In the genomic region with DNA sequence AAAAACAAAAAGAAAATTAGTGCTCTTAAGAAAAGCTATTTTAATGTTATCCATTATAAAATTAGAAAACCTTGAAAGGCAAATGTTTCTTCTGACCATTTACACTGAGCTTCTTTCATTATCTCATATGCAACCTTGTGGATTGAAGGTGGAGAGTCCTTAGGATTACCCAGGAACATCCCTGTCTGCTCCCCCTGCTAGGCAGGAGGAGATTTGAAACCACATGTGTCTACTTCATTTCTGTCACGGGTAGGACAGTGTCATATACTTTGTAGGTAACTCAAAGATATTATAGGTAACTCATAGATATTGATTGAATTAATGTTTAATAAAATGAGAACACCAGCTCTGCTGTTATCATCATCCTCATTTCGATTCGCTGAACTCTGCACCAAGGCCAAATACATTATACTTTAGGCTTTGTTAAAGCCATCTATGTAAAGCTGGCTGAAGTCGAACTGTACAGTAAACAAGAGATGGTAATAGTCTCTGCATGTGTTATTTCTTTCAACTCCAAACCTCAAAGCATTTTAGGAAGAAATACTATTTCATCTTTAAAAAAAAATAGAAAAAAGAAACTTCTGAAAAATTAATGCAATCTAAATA, we compare ENCODE assay signal across 28 cellular contexts. TPM values are rescaled to one million over a fixed set of nuclear protein-coding genes. Genes with fewer than 3 reads are reported as not detected.
DNase-seq lines count a peak whose midpoint lies in the region; ATAC-seq and TF ChIP-seq lines count a peak whose summit lies in the region.
"Had no signal": no experiment of that assay in that cellular context is flagged by ENCODE, and none has a peak within 500 bp of the region (broad histone marks: within the 10 kb centered on the region; RNA-seq: fewer than 3 reads in every experiment).

No MANE protein-coding gene starts in this region.

- TF ChIP-seq CTCF in heart left ventricle (IDR thresholded peaks at IDR 0.05) (no peak), SU-DHL-6 (IDR thresholded peaks at IDR 0.05; ENCODE audit: insufficient read depth, low read length, poor library complexity, severe bottlenecking) (no peak), neural progenitor cell (IDR thresholded peaks at IDR 0.05) (no peak), WERI-Rb-1 (IDR thresholded peaks at IDR 0.05; ENCODE audit: low read depth, low read length) (no peak), esophagus muscularis mucosa (IDR thresholded peaks at IDR 0.05) (no peak)

- H3K4me3 Mint-ChIP-seq in neural progenitor cell, result no peak overlapping the region
- H3K4me3 Mint-ChIP-seq: activated CD4-positive, alpha-beta T cell treated with anti-CD3 and anti-CD28 coated beads, Interleukin-2, amount 10 ng/mL, durations not matched to agents 24 days and 14 days; activated T-cell treated with anti-CD3 and anti-CD28 coated beads, Interleukin-2, amount 50 U/mL, for 4 hours; central memory CD8-positive, alpha-beta T cell had no signal

- TF ChIP-seq POLR2A in heart left ventricle (IDR thresholded peaks at IDR 0.05) (no peak), esophagus muscularis mucosa (IDR thresholded peaks at IDR 0.05; ENCODE audit: low read depth) (no peak)

- H3K9me3 ChIP-seq in heart left ventricle, result no peaks in the 10 kb centered on the region
- H3K9me3 ChIP-seq in GM23248 (ENCODE audit: low read depth), result no peaks in the 10 kb centered on the region
- H3K9me3 ChIP-seq in SU-DHL-6 (ENCODE audit: insufficient read depth, low read length), result no peaks in the 10 kb centered on the region
- no peaks in the 10 kb centered on the region for H3K9me3 ChIP-seq in neural progenitor cell (ENCODE audit: low read depth)
- no peaks in the 10 kb centered on the region for H3K9me3 ChIP-seq in WERI-Rb-1 (ENCODE audit: severe bottlenecking)
- H3K9me3 ChIP-seq in esophagus muscularis mucosa, result no peaks in the 10 kb centered on the region
- H3K9me3 ChIP-seq: ovary, tibial nerve had no signal

- H3K9me3 Mint-ChIP-seq in neural progenitor cell, result no peaks in the 10 kb centered on the region
- H3K9me3 Mint-ChIP-seq: activated CD4-positive, alpha-beta T cell treated with anti-CD3 and anti-CD28 coated beads, Interleukin-2, amount 10 ng/mL, durations not matched to agents 24 days and 14 days; activated T-cell treated with anti-CD3 and anti-CD28 coated beads, Interleukin-2, amount 50 U/mL, for 4 hours; central memory CD8-positive, alpha-beta T cell; naive thymus-derived CD8-positive, alpha-beta T cell had no signal

- H3K27ac Mint-ChIP-seq in neural progenitor cell, result peak overlapping the region; percentile 74
- H3K27ac Mint-ChIP-seq: activated CD4-positive, alpha-beta T cell treated with anti-CD3 and anti-CD28 coated beads, Interleukin-2, amount 10 ng/mL, durations not matched to agents 24 days and 14 days had no signal

- H3K4me2 ChIP-seq in GM23248 (ENCODE audit: unreplicated experiment) (no peak overlapping the region), SU-DHL-6 (ENCODE audit: low read depth, low read length, poor library complexity, severe bottlenecking) (no peak overlapping the region), neural progenitor cell (no peak overlapping the region)
- H3K4me2 ChIP-seq: smooth muscle cell had no signal

- WGBS in heart left ventricle, 4 donors, result 68 to 79% (median 73%) methylated on average over 4 of the region's 4 CpGs
- 87 to 94% methylated on average over 4 of the region's 4 CpGs for WGBS in GM23248 (ENCODE audit: low coverage in 1 of 2, low lambda C conversion rate in 2 of 2, missing lambda C conversion rate in 2 of 2), 2 experiments
- 85% methylated on average over 4 of the region's 4 CpGs for WGBS in esophagus muscularis mucosa

- H3K27me3 ChIP-seq in heart left ventricle (no peaks in the 10 kb centered on the region), GM23248 (replicated peaks; ENCODE audit: insufficient read depth) (no peaks in the 10 kb centered on the region), SU-DHL-6 (ENCODE audit: low read length) (no peaks in the 10 kb centered on the region), neural progenitor cell (no peaks in the 10 kb centered on the region), WERI-Rb-1 (ENCODE audit: insufficient read depth, low read depth, severe bottlenecking) (no peaks in the 10 kb centered on the region), esophagus muscularis mucosa (no peaks in the 10 kb centered on the region)
- H3K27me3 ChIP-seq: ovary, tibial nerve had no signal

- H4K20me1 ChIP-seq in GM23248 (ENCODE audit: insufficient read depth) (no peaks in the 10 kb centered on the region), SU-DHL-6 (ENCODE audit: low read depth, low read length) (no peaks in the 10 kb centered on the region), neural progenitor cell (ENCODE audit: low read depth) (no peaks in the 10 kb centered on the region)

- ATAC-seq in heart left ventricle, result no peak
- no peak for ATAC-seq in Right ventricle myocardium inferior
- no peak for ATAC-seq in stimulated activated naive CD8-positive, alpha-beta T cell treated with anti-CD3 and anti-CD28 coated beads, Interleukin-15, Interleukin-2, amounts not matched to agents 100 U/mL and 50 U/mL, for 24 hours
- ATAC-seq: activated T-cell treated with anti-CD3 and anti-CD28 coated beads, Interleukin-2, amount 50 U/mL, for 4 hours; SK-N-SH treated with all-trans-retinoic acid at 6 μM for 48 hours had no signal

- in situ Hi-C loops in GM23248 (cut with MboI), result loop anchor here (25.0 kb wide), 1 partner anchor 1584 kb away; the partner anchor contains the start of gene RFPL4B

- no peaks in the 10 kb centered on the region for H3K36me3 Mint-ChIP-seq in neural progenitor cell
- H3K36me3 Mint-ChIP-seq: CD4-positive, alpha-beta memory T cell had no signal

- H3K36me3 ChIP-seq in heart left ventricle (no peaks in the 10 kb centered on the region), GM23248 (ENCODE audit: low read depth) (no peaks in the 10 kb centered on the region), SU-DHL-6 (ENCODE audit: low read length) (no peaks in the 10 kb centered on the region), neural progenitor cell (no peaks in the 10 kb centered on the region), WERI-Rb-1 (no peaks in the 10 kb centered on the region), esophagus muscularis mucosa (no peaks in the 10 kb centered on the region)
- H3K36me3 ChIP-seq: ovary, tibial nerve had no signal

- H3F3A ChIP-seq in GM23248 (ENCODE audit: insufficient read depth) (no peaks in the 10 kb centered on the region), SU-DHL-6 (ENCODE audit: insufficient read depth) (no peaks in the 10 kb centered on the region), neural progenitor cell (ENCODE audit: low read depth) (no peaks in the 10 kb centered on the region)

- H3K4me1 ChIP-seq in heart left ventricle (peaks cover 0 to 42% (median 21%) of the 10 kb centered on the region in 12 donors), GM23248 (ENCODE audit: insufficient read depth) (no peaks in the 10 kb centered on the region), neural progenitor cell (no peaks in the 10 kb centered on the region), esophagus muscularis mucosa (peaks cover 0 to 15% (median 11%) of the 10 kb centered on the region in 4 donors)

- H3K4me3 ChIP-seq in heart left ventricle (no peak overlapping the region), GM23248 (no peak overlapping the region), SU-DHL-6 (ENCODE audit: insufficient read depth, low read length, poor library complexity, severe bottlenecking) (no peak overlapping the region), neural progenitor cell (no peak overlapping the region), WERI-Rb-1 (ENCODE audit: low read depth, low read length) (no peak overlapping the region), esophagus muscularis mucosa (no peak overlapping the region)
- H3K4me3 ChIP-seq: ovary, smooth muscle cell, tibial nerve had no signal

- intact Hi-C loops in heart left ventricle (cut with DNase I), result loop anchor here in 1 of 10 donors (5.0 kb wide), 1 partner anchor 64 kb away; the partner anchor contains the start of gene MARCKS
- intact Hi-C loops in Right ventricle myocardium inferior (cut with DNase I), result loop anchor here (10.0 kb wide), 1 partner anchor 197 kb away; no protein-coding TSS in a partner anchor
- intact Hi-C loops in esophagus muscularis mucosa (cut with DNase I), result no loop called here

- H3K79me2 ChIP-seq in GM23248 (ENCODE audit: insufficient read depth), result no peaks in the 10 kb centered on the region
- no peaks in the 10 kb centered on the region for H3K79me2 ChIP-seq in SU-DHL-6 (ENCODE audit: insufficient read depth, low read length)
- H3K79me2 ChIP-seq in neural progenitor cell (ENCODE audit: low read depth), result no peaks in the 10 kb centered on the region

- H3K27ac ChIP-seq in heart left ventricle, result peak overlapping the region in 11 of 12 donors; percentile 1 to 75 (median 31)
- no peak overlapping the region for H3K27ac ChIP-seq in GM23248
- no peak overlapping the region for H3K27ac ChIP-seq in SU-DHL-6 (ENCODE audit: low read depth, low read length)
- H3K27ac ChIP-seq in neural progenitor cell, result no peak overlapping the region
- H3K27ac ChIP-seq in WERI-Rb-1, result no peak overlapping the region
- no peak overlapping the region for H3K27ac ChIP-seq in esophagus muscularis mucosa (replicated peaks in 1 of 4)
- H3K27ac ChIP-seq: ovary, tibial nerve, VCaP had no signal

- no peak for DNase-seq in heart left ventricle
- no peak for DNase-seq in Right ventricle myocardium inferior (ENCODE audit: missing footprints)
- no peak for DNase-seq in GM23248
- no peak for DNase-seq in neural progenitor cell (ENCODE audit: low spot score)
- no peak for DNase-seq in WERI-Rb-1
- DNase-seq in stimulated activated naive CD8-positive, alpha-beta T cell treated with anti-CD3 and anti-CD28 coated beads, Interleukin-15, Interleukin-2, amounts not matched to agents 100 U/mL and 50 U/mL, for 24 hours, result no peak
- no peak for DNase-seq in esophagus muscularis mucosa (ENCODE audit: extremely low spot score)
- DNase-seq: activated CD4-positive, alpha-beta T cell treated with anti-CD3 and anti-CD28 coated beads, Interleukin-2, amount 10 ng/mL, durations not matched to agents 24 days and 14 days; activated gamma-delta T cell treated with Interleukin-2 at 50 U/mL for 16 hours; activated T-cell treated with anti-CD3 and anti-CD28 coated beads, Interleukin-2, amount 50 U/mL, for 4 hours; CD4-positive, alpha-beta memory T cell; dermis blood vessel endothelial cell; DMS 273 treated with DMSO at 0.1 percent for 48 hours; GOT3; islet precursor cell; midbrain; NCI-H187; NCI-H2171 treated with DMSO at 0.1 percent for 48 hours; NCI-H524 treated with DMSO at 0.1 percent for 48 hours; ovary; stimulated activated CD4-positive, alpha-beta T cell treated with anti-CD3 and anti-CD28 coated beads, Interleukin-2, amount 100 ng/mL, for 24 hours had no signal

- H3K4me1 Mint-ChIP-seq in neural progenitor cell, result no peaks in the 10 kb centered on the region

- H3K9me2 ChIP-seq in GM23248 (ENCODE audit: insufficient read depth) (no peaks in the 10 kb centered on the region), SU-DHL-6 (replicated peaks; ENCODE audit: insufficient read depth, low read length) (no peaks in the 10 kb centered on the region)

- TF ChIP-seq EP300 in esophagus muscularis mucosa (IDR thresholded peaks at IDR 0.05), result no peak

- H2AFZ ChIP-seq in GM23248 (0 out of 2 replicates have a peak overlapping the region, but pooled peaks have one; percentile 23), SU-DHL-6 (ENCODE audit: low read depth, low read length, severe bottlenecking) (peak overlapping the region; percentile 88), neural progenitor cell (replicated peaks) (no peak overlapping the region)

- peaks cover 2% of the 10 kb centered on the region for H3K27me3 Mint-ChIP-seq in neural progenitor cell (ENCODE audit: insufficient read depth, low read depth)
- H3K27me3 Mint-ChIP-seq: central memory CD8-positive, alpha-beta T cell had no signal

- no peak overlapping the region for H3K9ac ChIP-seq in GM23248
- H3K9ac ChIP-seq in SU-DHL-6 (ENCODE audit: low read length), result no peak overlapping the region
- no peak overlapping the region for H3K9ac ChIP-seq in neural progenitor cell

RNA-seq across cellular contexts. Expression of gene HDAC2, which starts 49.5 kb away (rescaled TPM):
- total RNA-seq in heart left ventricle (10 to 100 TPM; 18.3 to 59.6 (median 48.0) TPM), Right ventricle myocardium inferior (41.3 TPM), neural progenitor cell (ENCODE audit: low replicate concordance) (328 and 429 TPM in 2 replicates), esophagus muscularis mucosa (10 to 100 TPM; 39.5 to 52.0 (median 42.6) TPM)
- polyA plus RNA-seq in heart left ventricle (10 to 100 TPM; 26.9 to 64.7 TPM), GM23248 (2016; fragmentation: Nextera tagmentation; extraction: Ambion mirVana) (97.4 and 101 TPM in 2 replicates)
- total RNA-seq in GM23248 (2014; rRNA removed; shearing (Covaris generic)), result 29.4 and 47.7 TPM in 2 replicates

Comparison
In these comparisons a context has a peak if more than half of its experiments do, and no peak if none do; other contexts are left out.
1. H3K27ac ChIP-seq: peak in heart left ventricle (11 of 12); none in GM23248 (single experiment), SU-DHL-6 (single experiment), neural progenitor cell (single experiment), WERI-Rb-1 (single experiment) and esophagus muscularis mucosa (0 of 4).